ENCODE assay signal across 9 cellular contexts in the genomic region with DNA sequence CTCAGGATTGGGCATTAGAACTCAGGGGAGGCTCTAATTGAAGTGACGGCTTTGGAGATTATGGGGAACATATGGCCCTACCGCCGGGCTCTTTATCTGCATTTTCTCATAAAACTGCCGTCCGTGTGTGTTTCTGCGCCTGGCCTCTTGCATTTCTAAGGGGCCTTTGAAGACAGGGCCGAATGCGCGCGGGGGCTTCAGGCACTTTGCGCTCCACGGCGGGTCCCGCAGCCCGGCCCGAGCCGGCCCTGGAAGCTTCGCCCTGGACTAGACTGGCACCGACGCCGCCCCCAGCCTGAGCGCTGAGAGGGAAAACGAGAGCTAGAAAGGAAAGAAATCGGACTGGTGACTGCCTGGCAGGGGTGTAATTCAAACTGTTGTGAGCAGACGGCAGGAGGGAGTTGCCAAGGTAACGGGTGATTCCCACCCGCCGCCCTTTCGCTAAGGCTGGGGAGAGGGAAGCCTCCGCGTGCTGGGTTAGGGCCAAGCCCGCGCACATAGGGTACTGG.
A peak's percentile ranks its signal among the peaks of the same experiment; 100 is the strongest.
DNase-seq lines count a peak whose midpoint lies in the region; ATAC-seq, FAIRE-seq and TF ChIP-seq lines count a peak whose summit lies in the region.
"Had no signal": no experiment of that assay in that cellular context is flagged by ENCODE, and none has a peak within 500 bp of the region (broad histone marks: within the 10 kb centered on the region; RNA-seq: fewer than 3 reads in every experiment).

No MANE protein-coding gene starts in this region.

- ATAC-seq in SK-N-SH treated with all-trans-retinoic acid at 6 μM for 48 hours (peak; percentile 51), gastroesophageal sphincter (no peak), HG03439 (IDR thresholded peaks at IDR 0.05; ENCODE audit: unreplicated experiment) (no peak)

- no peak overlapping the region for H3K9ac ChIP-seq in kidney (ENCODE audit: low read length in 2 of 2)

- DNase-seq in NCI-H1092 treated with DMSO at 0.1 percent for 48 hours (lab: John Stamatoyannopoulos, UW) (peak; percentile 97), kidney (peak; percentile 66), GM19239 (ENCODE audit: insufficient read length, low spot score) (no peak), NOMO-1 treated with DMSO at 0.1 percent for 48 hours (lab: John Stamatoyannopoulos, UW; ENCODE audit: unreplicated experiment) (no peak)
- DNase-seq: T-helper 1 cell had no signal

- H3K27ac ChIP-seq in kidney (ENCODE audit: low read depth in 2 of 2, low read length in 2 of 2): no peak overlapping the region
- no peak overlapping the region for H3K27ac ChIP-seq in thymus (ENCODE audit: low read depth)
- H3K27ac ChIP-seq in gastroesophageal sphincter: no peak overlapping the region

- H3K9me3 ChIP-seq in kidney (ENCODE audit: control insufficient read depth in 1 of 2, low read length in 2 of 2) (no peaks in the 10 kb centered on the region), thymus (ENCODE audit: control insufficient read depth) (no peaks in the 10 kb centered on the region), gastroesophageal sphincter (no peaks in the 10 kb centered on the region)

- WGBS in thymus: 3% methylated on average over 33 of the region's 33 CpGs
- 0 to 5% methylated on average over 2 to 13 of the region's 33 CpGs for WGBS in gastroesophageal sphincter (ENCODE audit: low coverage in 1 of 2), 2 donors

- no peak for TF ChIP-seq POLR2A in gastroesophageal sphincter (IDR thresholded peaks at IDR 0.05)

- TF ChIP-seq CTCF in kidney (IDR thresholded peaks at IDR 0.05; ENCODE audit: borderline replicate concordance, extremely low read depth, insufficient read depth) (no peak), gastroesophageal sphincter (IDR thresholded peaks at IDR 0.05) (no peak)

- FAIRE-seq in kidney (lab: Jason Lieb, UNC) (no peak), GM19239 (lab: Jason Lieb, UNC) (no peak)

- H3K27me3 ChIP-seq in thymus (ENCODE audit: control insufficient read depth, insufficient read depth) (peaks cover 27% of the 10 kb centered on the region), gastroesophageal sphincter (peaks cover 61% of the 10 kb centered on the region)

- intact Hi-C loops in kidney (cut with DNase I): no loop called here

- H3K36me3 ChIP-seq in kidney (ENCODE audit: control insufficient read depth in 1 of 2, insufficient read depth in 2 of 2, low read length in 2 of 2) (no peaks in the 10 kb centered on the region), thymus (ENCODE audit: control insufficient read depth, insufficient read depth) (no peaks in the 10 kb centered on the region), gastroesophageal sphincter (no peaks in the 10 kb centered on the region)

- TF ChIP-seq EP300 in gastroesophageal sphincter (IDR thresholded peaks at IDR 0.05): no peak

- H3K4me3 ChIP-seq in kidney (ENCODE audit: low read length in 2 of 2) (peak overlapping the region; percentile 28 to 49), thymus (ENCODE audit: low read length) (peak overlapping the region; percentile 5), gastroesophageal sphincter (peak overlapping the region in 1 of 2 donors; percentile 52)

- H3K4me1 ChIP-seq in kidney (ENCODE audit: control insufficient read depth in 1 of 2, insufficient read depth in 1 of 2, low read depth in 1 of 2, low read length in 2 of 2): peaks cover 0 to 3% of the 10 kb centered on the region in 2 donors
- no peaks in the 10 kb centered on the region for H3K4me1 ChIP-seq in thymus (ENCODE audit: control insufficient read depth, insufficient read depth, low read length)
- peaks cover 0 to 25% (median 0%) of the 10 kb centered on the region in 3 donors for H3K4me1 ChIP-seq in gastroesophageal sphincter

TF ChIP-seq in SK-N-SH treated with all-trans-retinoic acid at 6 μM for 48 hours, 23 proteins besides CTCF, POLR2A, EP300 and RAD21:
- TF ChIP-seq ISL1 (CRISPR knock-in tag; IDR thresholded peaks at IDR 0.05) (no peak), TOX (CRISPR knock-in tag; IDR thresholded peaks at IDR 0.05; ENCODE audit: borderline replicate concordance) (no peak), ZNF8 (CRISPR knock-in tag; IDR thresholded peaks at IDR 0.05) (no peak), OSR1 (CRISPR knock-in tag; IDR thresholded peaks at IDR 0.05) (no peak), ZNF70 (CRISPR knock-in tag; IDR thresholded peaks at IDR 0.05) (no peak), GLIS3 (CRISPR knock-in tag; IDR thresholded peaks at IDR 0.05) (no peak), ZNF565 (CRISPR knock-in tag; conservative IDR thresholded peaks at IDR 0.05; ENCODE audit: low read depth) (no peak), TCF4 (CRISPR knock-in tag; IDR thresholded peaks at IDR 0.05; ENCODE audit: borderline replicate concordance) (no peak), ZC3H10 (CRISPR knock-in tag; IDR thresholded peaks at IDR 0.05) (no peak), ZFP3 (CRISPR knock-in tag; IDR thresholded peaks at IDR 0.05) (no peak), PPARA (CRISPR knock-in tag; IDR thresholded peaks at IDR 0.05; ENCODE audit: borderline replicate concordance) (no peak), ESRRG (CRISPR knock-in tag; IDR thresholded peaks at IDR 0.05) (no peak), SNAI2 (CRISPR knock-in tag; IDR thresholded peaks at IDR 0.05) (no peak)
- TF ChIP-seq, protein P1, sequence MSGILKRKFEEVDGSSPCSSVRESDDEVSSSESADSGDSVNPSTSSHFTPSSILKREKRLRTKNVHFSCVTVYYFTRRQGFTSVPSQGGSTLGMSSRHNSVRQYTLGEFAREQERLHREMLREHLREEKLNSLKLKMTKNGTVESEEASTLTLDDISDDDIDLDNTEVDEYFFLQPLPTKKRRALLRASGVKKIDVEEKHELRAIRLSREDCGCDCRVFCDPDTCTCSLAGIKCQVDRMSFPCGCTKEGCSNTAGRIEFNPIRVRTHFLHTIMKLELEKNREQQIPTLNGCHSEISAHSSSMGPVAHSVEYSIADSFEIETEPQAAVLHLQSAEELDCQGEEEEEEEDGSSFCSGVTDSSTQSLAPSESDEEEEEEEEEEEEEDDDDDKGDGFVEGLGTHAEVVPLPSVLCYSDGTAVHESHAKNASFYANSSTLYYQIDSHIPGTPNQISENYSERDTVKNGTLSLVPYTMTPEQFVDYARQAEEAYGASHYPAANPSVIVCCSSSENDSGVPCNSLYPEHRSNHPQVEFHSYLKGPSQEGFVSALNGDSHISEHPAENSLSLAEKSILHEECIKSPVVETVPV (CRISPR knock-in tag; IDR thresholded peaks at IDR 0.05): no peak
- TF ChIP-seq, protein P2, sequence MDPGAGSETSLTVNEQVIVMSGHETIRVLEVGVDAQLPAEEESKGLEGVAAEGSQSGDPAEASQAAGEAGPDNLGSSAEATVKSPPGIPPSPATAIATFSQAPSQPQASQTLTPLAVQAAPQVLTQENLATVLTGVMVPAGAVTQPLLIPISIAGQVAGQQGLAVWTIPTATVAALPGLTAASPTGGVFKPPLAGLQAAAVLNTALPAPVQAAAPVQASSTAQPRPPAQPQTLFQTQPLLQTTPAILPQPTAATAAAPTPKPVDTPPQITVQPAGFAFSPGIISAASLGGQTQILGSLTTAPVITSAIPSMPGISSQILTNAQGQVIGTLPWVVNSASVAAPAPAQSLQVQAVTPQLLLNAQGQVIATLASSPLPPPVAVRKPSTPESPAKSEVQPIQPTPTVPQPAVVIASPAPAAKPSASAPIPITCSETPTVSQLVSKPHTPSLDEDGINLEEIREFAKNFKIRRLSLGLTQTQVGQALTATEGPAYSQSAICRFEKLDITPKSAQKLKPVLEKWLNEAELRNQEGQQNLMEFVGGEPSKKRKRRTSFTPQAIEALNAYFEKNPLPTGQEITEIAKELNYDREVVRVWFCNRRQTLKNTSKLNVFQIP (CRISPR knock-in tag; IDR thresholded peaks at IDR 0.05; ENCODE audit: borderline replicate concordance, low read depth): no peak
- TF ChIP-seq, protein P3, sequence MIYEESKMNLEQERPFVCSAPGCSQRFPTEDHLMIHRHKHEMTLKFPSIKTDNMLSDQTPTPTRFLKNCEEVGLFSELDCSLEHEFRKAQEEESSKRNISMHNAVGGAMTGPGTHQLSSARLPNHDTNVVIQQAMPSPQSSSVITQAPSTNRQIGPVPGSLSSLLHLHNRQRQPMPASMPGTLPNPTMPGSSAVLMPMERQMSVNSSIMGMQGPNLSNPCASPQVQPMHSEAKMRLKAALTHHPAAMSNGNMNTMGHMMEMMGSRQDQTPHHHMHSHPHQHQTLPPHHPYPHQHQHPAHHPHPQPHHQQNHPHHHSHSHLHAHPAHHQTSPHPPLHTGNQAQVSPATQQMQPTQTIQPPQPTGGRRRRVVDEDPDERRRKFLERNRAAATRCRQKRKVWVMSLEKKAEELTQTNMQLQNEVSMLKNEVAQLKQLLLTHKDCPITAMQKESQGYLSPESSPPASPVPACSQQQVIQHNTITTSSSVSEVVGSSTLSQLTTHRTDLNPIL (CRISPR knock-in tag; IDR thresholded peaks at IDR 0.05; ENCODE audit: low read depth): no peak
- TF ChIP-seq, protein P4, sequence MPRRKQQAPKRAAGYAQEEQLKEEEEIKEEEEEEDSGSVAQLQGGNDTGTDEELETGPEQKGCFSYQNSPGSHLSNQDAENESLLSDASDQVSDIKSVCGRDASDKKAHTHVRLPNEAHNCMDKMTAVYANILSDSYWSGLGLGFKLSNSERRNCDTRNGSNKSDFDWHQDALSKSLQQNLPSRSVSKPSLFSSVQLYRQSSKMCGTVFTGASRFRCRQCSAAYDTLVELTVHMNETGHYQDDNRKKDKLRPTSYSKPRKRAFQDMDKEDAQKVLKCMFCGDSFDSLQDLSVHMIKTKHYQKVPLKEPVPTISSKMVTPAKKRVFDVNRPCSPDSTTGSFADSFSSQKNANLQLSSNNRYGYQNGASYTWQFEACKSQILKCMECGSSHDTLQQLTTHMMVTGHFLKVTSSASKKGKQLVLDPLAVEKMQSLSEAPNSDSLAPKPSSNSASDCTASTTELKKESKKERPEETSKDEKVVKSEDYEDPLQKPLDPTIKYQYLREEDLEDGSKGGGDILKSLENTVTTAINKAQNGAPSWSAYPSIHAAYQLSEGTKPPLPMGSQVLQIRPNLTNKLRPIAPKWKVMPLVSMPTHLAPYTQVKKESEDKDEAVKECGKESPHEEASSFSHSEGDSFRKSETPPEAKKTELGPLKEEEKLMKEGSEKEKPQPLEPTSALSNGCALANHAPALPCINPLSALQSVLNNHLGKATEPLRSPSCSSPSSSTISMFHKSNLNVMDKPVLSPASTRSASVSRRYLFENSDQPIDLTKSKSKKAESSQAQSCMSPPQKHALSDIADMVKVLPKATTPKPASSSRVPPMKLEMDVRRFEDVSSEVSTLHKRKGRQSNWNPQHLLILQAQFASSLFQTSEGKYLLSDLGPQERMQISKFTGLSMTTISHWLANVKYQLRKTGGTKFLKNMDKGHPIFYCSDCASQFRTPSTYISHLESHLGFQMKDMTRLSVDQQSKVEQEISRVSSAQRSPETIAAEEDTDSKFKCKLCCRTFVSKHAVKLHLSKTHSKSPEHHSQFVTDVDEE (CRISPR knock-in tag; IDR thresholded peaks at IDR 0.05): no peak

Comparison
In these comparisons a context has a peak if more than half of its experiments do, and no peak if none do; other contexts are left out.
1. DNase-seq: peak in NCI-H1092 treated with DMSO at 0.1 percent for 48 hours (single experiment) and kidney (single experiment); none in GM19239 (single experiment) and NOMO-1 treated with DMSO at 0.1 percent for 48 hours (single experiment).